Comparison of ENCODE assay signal across 12 cellular contexts in genomic region chr7:88015309-88015708, GRCh38.
A peak's percentile ranks its signal among the peaks of the same experiment; 100 is the strongest.
DNase-seq lines count a peak whose midpoint lies in the region; ATAC-seq and TF ChIP-seq lines count a peak whose summit lies in the region.
"Had no signal": no experiment of that assay in that cellular context is flagged by ENCODE, and none has a peak within 500 bp of the region (broad histone marks: within the 10 kb centered on the region; RNA-seq: fewer than 3 reads in every experiment).

No MANE protein-coding gene starts in this region.

- DNase-seq in epidermal melanocyte (ENCODE audit: insufficient read length, low spot score) = peak; percentile 37
- DNase-seq in fibroblast of the conjunctiva (ENCODE audit: low read depth) = peak; percentile 22
- no peak for DNase-seq in NCI-H1092 treated with DMSO at 0.1 percent for 48 hours (lab: John Stamatoyannopoulos, UW)
- no peak for DNase-seq in anterior cingulate cortex (lab: John Stamatoyannopoulos, UW)
- DNase-seq: AML-193; CD4-positive, CD25-positive, alpha-beta regulatory T cell; DND-41; GDM1; IMR-90 had no signal

- ATAC-seq in SK-N-SH treated with all-trans-retinoic acid at 6 μM for 48 hours (peak; percentile 99), GM19397 (IDR thresholded peaks at IDR 0.05; ENCODE audit: unreplicated experiment) (no peak)
- ATAC-seq: A549 had no signal

TF ChIP-seq in SK-N-SH treated with all-trans-retinoic acid at 6 μM for 48 hours, 23 proteins besides CTCF, POLR2A, EP300 and RAD21:
- TF ChIP-seq ISL1 (CRISPR knock-in tag; IDR thresholded peaks at IDR 0.05) (peak; percentile 21; the same call in 1 of the 2 replicates), ZNF70 (CRISPR knock-in tag; IDR thresholded peaks at IDR 0.05) (peak; percentile 98), TOX (CRISPR knock-in tag; IDR thresholded peaks at IDR 0.05; ENCODE audit: borderline replicate concordance) (no peak), ARNTL (CRISPR knock-in tag; IDR thresholded peaks at IDR 0.05; ENCODE audit: borderline replicate concordance, low read depth) (no peak), TSHZ2 (CRISPR knock-in tag; IDR thresholded peaks at IDR 0.05) (peak; percentile 65; the same call in 1 of the 2 replicates), SNAI2 (CRISPR knock-in tag; IDR thresholded peaks at IDR 0.05) (no peak), BACH2 (CRISPR knock-in tag; IDR thresholded peaks at IDR 0.05; ENCODE audit: borderline replicate concordance) (no peak), TCF4 (CRISPR knock-in tag; IDR thresholded peaks at IDR 0.05; ENCODE audit: borderline replicate concordance) (peak; percentile 42; the same call in 1 of the 2 replicates), PATZ1 (CRISPR knock-in tag; IDR thresholded peaks at IDR 0.05; ENCODE audit: borderline replicate concordance) (no peak), ZNF565 (CRISPR knock-in tag; conservative IDR thresholded peaks at IDR 0.05; ENCODE audit: low read depth) (no peak), RARB (CRISPR knock-in tag; IDR thresholded peaks at IDR 0.05) (no peak), ZNF8 (CRISPR knock-in tag; IDR thresholded peaks at IDR 0.05) (no peak), ZFP3 (CRISPR knock-in tag; IDR thresholded peaks at IDR 0.05) (no peak)
TF ChIP-seq in SK-N-SH treated with all-trans-retinoic acid at 6 μM for 48 hours: peak in this region for 4.

Comparison
In these comparisons a context has a peak if more than half of its experiments do, and no peak if none do; other contexts are left out.
1. DNase-seq: peak in epidermal melanocyte (single experiment) and fibroblast of the conjunctiva (single experiment); none in NCI-H1092 treated with DMSO at 0.1 percent for 48 hours (single experiment) and anterior cingulate cortex (0 of 58).